ENCODE assay signal across 9 cellular contexts in genomic region chr18:4454548-4455112, GRCh38. TPM values are rescaled to one million over a fixed set of nuclear protein-coding genes. Genes with fewer than 3 reads are reported as not detected.
DNase-seq lines count a peak whose midpoint lies in the region; ATAC-seq and TF ChIP-seq lines count a peak whose summit lies in the region.
"Had no signal": no experiment of that assay in that cellular context is flagged by ENCODE, and none has a peak within 500 bp of the region (broad histone marks: within the 10 kb centered on the region; RNA-seq: fewer than 3 reads in every experiment).

No MANE protein-coding gene starts in this region.

- H3K9me3 ChIP-seq in SK-N-SH: no peaks in the 10 kb centered on the region
- no peaks in the 10 kb centered on the region for H3K9me3 ChIP-seq in adipocyte (ENCODE audit: control insufficient read depth, low read length)
- no peaks in the 10 kb centered on the region for H3K9me3 ChIP-seq in effector memory CD4-positive, alpha-beta T cell (ENCODE audit: control insufficient read depth, low read length)

- no peak for TF ChIP-seq EP300 in SK-N-SH (IDR thresholded peaks at IDR 0.05; ENCODE audit: borderline replicate concordance in 1 of 2, low read depth in 1 of 2, low read length in 1 of 2)

- no peaks in the 10 kb centered on the region for H3K9me3 Mint-ChIP-seq in type B pancreatic cell

- H3K9me2 ChIP-seq in SK-N-SH: no peaks in the 10 kb centered on the region

- DNase-seq in SK-N-SH (peak; percentile 15), adipocyte (ENCODE audit: low read depth) (no peak), kidney epithelial cell (ENCODE audit: low read depth) (no peak), type B pancreatic cell (ENCODE audit: extremely low spot score, unreplicated experiment) (no peak)
- no peak for DNase-seq in stimulated activated CD4-positive, alpha-beta T cell treated with anti-CD3 and anti-CD28 coated beads, Interleukin-4, amount 100 ng/mL, for 4 hours
- no peak for DNase-seq in activated CD4-positive, alpha-beta T cell treated with anti-CD3 and anti-CD28 coated beads, Interleukin-2, amount 50 U/mL, for 48 hours
- no peak for DNase-seq in effector memory CD4-positive, alpha-beta T cell

- TF ChIP-seq CTCF in SK-N-SH (IDR thresholded peaks at IDR 0.05) (no peak), kidney epithelial cell (IDR thresholded peaks at IDR 0.05; ENCODE audit: insufficient read depth, low read length, poor library complexity, severe bottlenecking) (no peak), type B pancreatic cell (conservative IDR thresholded peaks at IDR 0.05) (no peak)

- H3K36me3 ChIP-seq in SK-N-SH (replicated peaks in 1 of 2; ENCODE audit: control insufficient read depth in 1 of 2, insufficient read depth in 2 of 2, low read length in 1 of 2): no peaks in the 10 kb centered on the region
- no peaks in the 10 kb centered on the region for H3K36me3 ChIP-seq in adipocyte (ENCODE audit: control insufficient read depth, insufficient read depth, low read length, severe bottlenecking)
- no peaks in the 10 kb centered on the region for H3K36me3 ChIP-seq in kidney epithelial cell (ENCODE audit: control insufficient read depth, insufficient read depth, low read length)
- no peaks in the 10 kb centered on the region for H3K36me3 ChIP-seq in effector memory CD4-positive, alpha-beta T cell (ENCODE audit: control insufficient read depth, insufficient read depth, low read length)

- H3K27ac Mint-ChIP-seq in type B pancreatic cell: peak overlapping the region; percentile 2

- H3K4me1 Mint-ChIP-seq in type B pancreatic cell (ENCODE audit: unreplicated experiment): peaks cover 11% of the 10 kb centered on the region

- H3F3A ChIP-seq in SK-N-SH (replicated peaks; ENCODE audit: insufficient read depth): no peaks in the 10 kb centered on the region

- H3K79me2 ChIP-seq in SK-N-SH (ENCODE audit: insufficient read depth): no peaks in the 10 kb centered on the region

- peaks cover 72% of the 10 kb centered on the region for H3K27me3 Mint-ChIP-seq in type B pancreatic cell

- H2AFZ ChIP-seq in SK-N-SH (ENCODE audit: low read depth): no peak overlapping the region

- H3K9ac ChIP-seq in SK-N-SH: no peak overlapping the region
- no peak overlapping the region for H3K9ac ChIP-seq in adipocyte (ENCODE audit: low read length)

- H3K36me3 Mint-ChIP-seq in type B pancreatic cell: no peaks in the 10 kb centered on the region

- no peaks in the 10 kb centered on the region; a peak in 1 of 4 replicates for H3K4me1 ChIP-seq in SK-N-SH (ENCODE audit: control insufficient read depth in 1 of 2, insufficient read depth in 2 of 2, low read depth in 1 of 2, low read length in 1 of 2)
- peaks cover 2% of the 10 kb centered on the region for H3K4me1 ChIP-seq in adipocyte (ENCODE audit: control insufficient read depth, insufficient read depth, low read length)
- no peaks in the 10 kb centered on the region for H3K4me1 ChIP-seq in effector memory CD4-positive, alpha-beta T cell (ENCODE audit: control insufficient read depth, insufficient read depth, low read length, poor library complexity, severe bottlenecking)

- no peak overlapping the region for H3K27ac ChIP-seq in SK-N-SH (ENCODE audit: low read depth in 2 of 2, low read length in 1 of 2)
- H3K27ac ChIP-seq in effector memory CD4-positive, alpha-beta T cell (ENCODE audit: insufficient read depth, low read length, poor library complexity, severe bottlenecking): no peak overlapping the region

- POLR2A ChIA-PET in SK-N-SH (lab: Yijun Ruan, JAX): no interaction called here

- peak overlapping the region; percentile 88 for H3K4me3 Mint-ChIP-seq in type B pancreatic cell

- no peak for TF ChIP-seq RAD21 in SK-N-SH (IDR thresholded peaks at IDR 0.05; ENCODE audit: low read length)

- no peak for ATAC-seq in SK-N-SH treated with all-trans-retinoic acid at 6 μM for 48 hours

- CTCF ChIA-PET in SK-N-SH (lab: Yijun Ruan, JAX): no interaction called here

- WGBS in SK-N-SH (ENCODE audit: low lambda C conversion rate): 5% methylated on average over 3 of the region's 65 CpGs

- H3K4me2 ChIP-seq in SK-N-SH: peak overlapping the region; percentile 44; the same call in 1 of the 2 replicates

- no peak overlapping the region for H3K4me3 ChIP-seq in SK-N-SH (ENCODE audit: low read depth in 2 of 2, low read length in 1 of 2)
- H3K4me3 ChIP-seq in adipocyte (ENCODE audit: low read length): peak overlapping the region; percentile 65
- H3K4me3 ChIP-seq in kidney epithelial cell (ENCODE audit: low read depth, low read length): peak overlapping the region; percentile 45
- no peak overlapping the region for H3K4me3 ChIP-seq in effector memory CD4-positive, alpha-beta T cell (ENCODE audit: insufficient read depth, low read depth, low read length, poor library complexity, severe bottlenecking)

- H3K27me3 ChIP-seq in SK-N-SH (ENCODE audit: insufficient read depth) (peaks cover 23% of the 10 kb centered on the region; the same call in 1 of the 2 replicates), adipocyte (replicated peaks; ENCODE audit: control insufficient read depth, insufficient read depth, low read length) (peaks cover 52% of the 10 kb centered on the region), kidney epithelial cell (ENCODE audit: control insufficient read depth, insufficient read depth, low read length) (peaks cover 27% of the 10 kb centered on the region)
- H3K27me3 ChIP-seq in effector memory CD4-positive, alpha-beta T cell (replicated peaks; ENCODE audit: control insufficient read depth, insufficient read depth, low read length, poor library complexity, severe bottlenecking): no peaks in the 10 kb centered on the region

- H4K20me1 ChIP-seq in SK-N-SH (ENCODE audit: insufficient read depth): no peaks in the 10 kb centered on the region

TF ChIP-seq in SK-N-SH, 30 proteins besides CTCF, POLR2A, EP300 and RAD21 (continues in another document):
- TF ChIP-seq TCF12 (IDR thresholded peaks at IDR 0.05) (no peak), EZH2phosphoT487 (IDR thresholded peaks at IDR 0.05; ENCODE audit: borderline replicate concordance, low read depth) (no peak), CHD2 (IDR thresholded peaks at IDR 0.05; ENCODE audit: low read length, partially characterized antibody) (no peak), IRF3 (IDR thresholded peaks at IDR 0.05; ENCODE audit: low read depth, low read length) (no peak), RXRA (IDR thresholded peaks at IDR 0.05; ENCODE audit: borderline replicate concordance, low read depth) (no peak), GABPA (IDR thresholded peaks at IDR 0.05; ENCODE audit: low read depth) (no peak), NRF1 (IDR thresholded peaks at IDR 0.05; ENCODE audit: low read depth, low read length) (no peak)
- TF ChIP-seq, protein P1, sequence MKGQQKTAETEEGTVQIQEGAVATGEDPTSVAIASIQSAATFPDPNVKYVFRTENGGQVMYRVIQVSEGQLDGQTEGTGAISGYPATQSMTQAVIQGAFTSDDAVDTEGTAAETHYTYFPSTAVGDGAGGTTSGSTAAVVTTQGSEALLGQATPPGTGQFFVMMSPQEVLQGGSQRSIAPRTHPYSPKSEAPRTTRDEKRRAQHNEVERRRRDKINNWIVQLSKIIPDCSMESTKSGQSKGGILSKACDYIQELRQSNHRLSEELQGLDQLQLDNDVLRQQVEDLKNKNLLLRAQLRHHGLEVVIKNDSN (IDR thresholded peaks at IDR 0.05; ENCODE audit: borderline replicate concordance, low read depth): no peak

TF ChIP-seq in SK-N-SH treated with all-trans-retinoic acid at 6 μM for 48 hours, 23 proteins besides CTCF, POLR2A, EP300 and RAD21:
- TF ChIP-seq ZNF8 (CRISPR knock-in tag; IDR thresholded peaks at IDR 0.05) (no peak), ARNTL (CRISPR knock-in tag; IDR thresholded peaks at IDR 0.05; ENCODE audit: borderline replicate concordance, low read depth) (no peak), CREB5 (CRISPR knock-in tag; IDR thresholded peaks at IDR 0.05; ENCODE audit: low read depth) (no peak), TOX (CRISPR knock-in tag; IDR thresholded peaks at IDR 0.05; ENCODE audit: borderline replicate concordance) (no peak), ZNF70 (CRISPR knock-in tag; IDR thresholded peaks at IDR 0.05) (no peak), GLIS3 (CRISPR knock-in tag; IDR thresholded peaks at IDR 0.05) (no peak)

RNA-seq across cellular contexts. Expression of gene DLGAP1, which starts 0.5 kb away (rescaled TPM):
- not detected in 2 replicates for polyA plus RNA-seq in SK-N-SH (2012; rRNA removed)
- 0.01 TPM in 1 of 2 replicates, not detected in the other for polyA plus RNA-seq in SK-N-SH (2012; cell fraction: cytosol; rRNA removed)
- polyA plus RNA-seq in SK-N-SH (2012; cell fraction: nucleus; rRNA removed): not detected in 2 replicates
- total RNA-seq in kidney epithelial cell: 1.9 and 2.6 TPM in 2 replicates
- 2.6 and 3.7 TPM in 2 replicates for total RNA-seq in type B pancreatic cell (ENCODE audit: low replicate concordance)
- total RNA-seq: lung microvascular endothelial cell had no signal

Comparison
In these comparisons a context has a peak if more than half of its experiments do, and no peak if none do; other contexts are left out.
1. H3K4me3 ChIP-seq: peak in adipocyte (single experiment) and kidney epithelial cell (single experiment); none in SK-N-SH (0 of 2) and effector memory CD4-positive, alpha-beta T cell (single experiment).